ENCODE assay signal across 10 cellular contexts in genomic region chr6:156396068-156396771, GRCh38.
DNase-seq lines count a peak whose midpoint lies in the region; ATAC-seq and TF ChIP-seq lines count a peak whose summit lies in the region.
"Had no signal": no experiment of that assay in that cellular context is flagged by ENCODE, and none has a peak within 500 bp of the region (broad histone marks: within the 10 kb centered on the region; RNA-seq: fewer than 3 reads in every experiment).

No MANE protein-coding gene starts in this region.

- H3K9ac ChIP-seq in Karpas-422 (ENCODE audit: low read length) = no peak overlapping the region

- BruUV-seq in MCF 10A (replicated peaks; lab: Mats Ljungman, UMichigan) = no TSS peak

- H3K79me2 ChIP-seq in Karpas-422 (ENCODE audit: low read length) = no peaks in the 10 kb centered on the region

- H3K27me3 Mint-ChIP-seq in MCF 10A (ENCODE audit: insufficient read depth, unreplicated experiment) = no peaks in the 10 kb centered on the region
- H3K27me3 Mint-ChIP-seq in activated T-cell treated with anti-CD3 and anti-CD28 coated beads, Interleukin-2, amount 50 U/mL, for 72 hours (ENCODE audit: low read depth) = peaks cover 29% of the 10 kb centered on the region

- CTCF ChIA-PET in MCF 10A (lab: Yijun Ruan, JAX) = no interaction called here

- H3K4me3 Mint-ChIP-seq in MCF 10A (ENCODE audit: unreplicated experiment) = no peak overlapping the region
- peak overlapping the region; percentile 66 to 88 for H3K4me3 Mint-ChIP-seq in activated T-cell treated with anti-CD3 and anti-CD28 coated beads, Interleukin-2, amount 50 U/mL, for 72 hours

- DNase-seq in breast epithelium (ENCODE audit: low spot score in 2 of 2) (no peak), MCF 10A (ENCODE audit: unreplicated experiment) (no peak), COLO668 (lab: John Stamatoyannopoulos, UW; ENCODE audit: unreplicated experiment) (no peak), cardiac septum (ENCODE audit: low spot score) (no peak), Karpas-422 (no peak)
- peak; percentile 5 to 22 for DNase-seq in activated T-cell treated with anti-CD3 and anti-CD28 coated beads, Interleukin-2, amount 50 U/mL, for 72 hours
- DNase-seq: activated gamma-delta T cell had no signal

- 32% methylated on average over 11 of the region's 11 CpGs for WGBS in thymus

- H3K4me1 Mint-ChIP-seq in MCF 10A (ENCODE audit: insufficient read depth, unreplicated experiment) = no peaks in the 10 kb centered on the region
- peaks cover 52% of the 10 kb centered on the region for H3K4me1 Mint-ChIP-seq in activated T-cell treated with anti-CD3 and anti-CD28 coated beads, Interleukin-2, amount 50 U/mL, for 72 hours (ENCODE audit: low read depth)

- peak; percentile 61 for ATAC-seq in HG03045 (IDR thresholded peaks at IDR 0.05; ENCODE audit: unreplicated experiment)
- peak; percentile 67 to 74 for ATAC-seq in activated T-cell treated with anti-CD3 and anti-CD28 coated beads, Interleukin-2, amount 50 U/mL, for 72 hours (replicated peaks in 1 of 2)

- H4K20me1 ChIP-seq in Karpas-422 (ENCODE audit: insufficient read depth, low read depth, low read length) = no peaks in the 10 kb centered on the region

- H3K27ac Mint-ChIP-seq in MCF 10A (ENCODE audit: low read depth, unreplicated experiment) = no peak overlapping the region
- H3K27ac Mint-ChIP-seq in activated T-cell treated with anti-CD3 and anti-CD28 coated beads, Interleukin-2, amount 50 U/mL, for 72 hours = peak overlapping the region; percentile 70

- H3K4me3 ChIP-seq in breast epithelium = peak overlapping the region in 2 of 3 donors; percentile 41 to 44
- no peak overlapping the region for H3K4me3 ChIP-seq in thymus (ENCODE audit: low read length)
- H3K4me3 ChIP-seq in Karpas-422 (ENCODE audit: low read length) = no peak overlapping the region

- intact Hi-C loops in breast epithelium (cut with DNase I; ENCODE audit: low total_unique reads) (no loop called here), MCF 10A (cut with micrococcal nuclease) (no loop called here), cardiac septum (cut with DNase I) (no loop called here)

- H3K36me3 ChIP-seq in breast epithelium = no peaks in the 10 kb centered on the region
- no peaks in the 10 kb centered on the region for H3K36me3 ChIP-seq in thymus (ENCODE audit: control insufficient read depth, insufficient read depth)
- no peaks in the 10 kb centered on the region for H3K36me3 ChIP-seq in Karpas-422 (ENCODE audit: insufficient read depth, low read length)

- TF ChIP-seq POLR2A in breast epithelium (IDR thresholded peaks at IDR 0.05) = no peak

- H3K27me3 ChIP-seq in breast epithelium = no peaks in the 10 kb centered on the region
- no peaks in the 10 kb centered on the region for H3K27me3 ChIP-seq in thymus (ENCODE audit: control insufficient read depth, insufficient read depth)
- no peaks in the 10 kb centered on the region for H3K27me3 ChIP-seq in Karpas-422 (ENCODE audit: low read length)

- POLR2A ChIA-PET in MCF 10A (lab: Yijun Ruan, JAX) = no interaction called here

- no peak overlapping the region for H3K4me2 ChIP-seq in Karpas-422 (ENCODE audit: low read depth, low read length, poor library complexity, severe bottlenecking)

- TF ChIP-seq CTCF in breast epithelium (IDR thresholded peaks at IDR 0.05) = no peak
- TF ChIP-seq CTCF in MCF 10A (IDR thresholded peaks at IDR 0.05; ENCODE audit: unreplicated experiment) = no peak

- H3K9me3 ChIP-seq in breast epithelium (no peaks in the 10 kb centered on the region), thymus (ENCODE audit: control insufficient read depth) (no peaks in the 10 kb centered on the region), Karpas-422 (ENCODE audit: low read length) (no peaks in the 10 kb centered on the region)

- H3K9me3 Mint-ChIP-seq in MCF 10A (ENCODE audit: unreplicated experiment) = no peaks in the 10 kb centered on the region
- peaks cover 2% of the 10 kb centered on the region in 2 donors for H3K9me3 Mint-ChIP-seq in activated T-cell treated with anti-CD3 and anti-CD28 coated beads, Interleukin-2, amount 50 U/mL, for 72 hours

- no peak overlapping the region for H2AFZ ChIP-seq in Karpas-422 (ENCODE audit: low read length)

- H3K4me1 ChIP-seq in breast epithelium (no peaks in the 10 kb centered on the region), thymus (ENCODE audit: control insufficient read depth, insufficient read depth, low read length) (peaks cover 43% of the 10 kb centered on the region), Karpas-422 (ENCODE audit: low read length) (no peaks in the 10 kb centered on the region)

- H3K9me2 ChIP-seq in Karpas-422 (replicated peaks; ENCODE audit: insufficient read depth, low read length) = no peaks in the 10 kb centered on the region

- no peaks in the 10 kb centered on the region for H3K36me3 Mint-ChIP-seq in MCF 10A (ENCODE audit: insufficient read depth, unreplicated experiment)
- no peaks in the 10 kb centered on the region for H3K36me3 Mint-ChIP-seq in activated T-cell treated with anti-CD3 and anti-CD28 coated beads, Interleukin-2, amount 50 U/mL, for 72 hours (ENCODE audit: insufficient read depth in 2 of 2)

- H3K27ac ChIP-seq in breast epithelium (no peak overlapping the region), thymus (ENCODE audit: low read depth) (peak overlapping the region; percentile 90), Karpas-422 (ENCODE audit: low read length) (no peak overlapping the region)
- H3K27ac ChIP-seq: C4-2B had no signal

Comparison
In these comparisons a context has a peak if more than half of its experiments do, and no peak if none do; other contexts are left out.
1. DNase-seq: peak in activated T-cell treated with anti-CD3 and anti-CD28 coated beads, Interleukin-2, amount 50 U/mL, for 72 hours (2 of 2); none in breast epithelium (0 of 2), MCF 10A (single experiment), COLO668 (single experiment), cardiac septum (single experiment) and Karpas-422 (single experiment).
2. H3K4me3 ChIP-seq: peak in breast epithelium (2 of 3); none in thymus (single experiment) and Karpas-422 (single experiment).